ENCODE assay signal across 27 cellular contexts in genomic region chr20:51174536-51174935, GRCh38.
"Had no signal": no experiment of that assay in that cellular context is flagged by ENCODE, and none has a peak within 500 bp of the region (broad histone marks: within the 10 kb centered on the region; RNA-seq: fewer than 3 reads in every experiment).

No MANE protein-coding gene starts in this region.

- H3K4me1 ChIP-seq: SJCRH30 had no signal

- H3K4me2 ChIP-seq: SK-N-SH had no signal

- H3K27ac Mint-ChIP-seq: activated CD4-positive, alpha-beta T cell treated with anti-CD3 and anti-CD28 coated beads, Interleukin-2, amount 10 ng/mL, durations not matched to agents 24 days and 14 days; activated naive CD4-positive, alpha-beta T cell treated with anti-CD3 and anti-CD28 coated beads for 36 hours; activated naive CD8-positive, alpha-beta T cell; activated T-helper 17 cell treated with anti-CD3 and anti-CD28 coated beads, Interleukin-2, amount 50 U/mL, for 72 hours; brain had no signal

- DNase-seq: activated CD4-positive, alpha-beta T cell treated with anti-CD3 and anti-CD28 coated beads, Interleukin-2, amount 10 ng/mL, durations not matched to agents 24 days and 14 days; activated CD4-positive, alpha-beta T cell treated with anti-CD3 and anti-CD28 coated beads, Interleukin-2, amount 50 U/mL, for 48 hours; activated gamma-delta T cell; activated naive CD4-positive, alpha-beta T cell treated with anti-CD3 and anti-CD28 coated beads for 36 hours; activated T-cell treated with anti-CD3 and anti-CD28 coated beads for 4 hours; activated T-cell treated with anti-CD3 and anti-CD28 coated beads, Interleukin-2, amount 50 U/mL, for 48 hours; amygdala; Karpas-422; NCI-H1092 treated with DMSO at 0.1 percent for 48 hours; NCI-H1417 treated with DMSO at 0.1 percent for 48 hours; NCI-H1694; NCI-H2029; NCI-H345; NCI-H510A; NCI-H526 treated with DMSO at 0.1 percent for 48 hours; Right ventricle myocardium superior; RPMI8226; SJCRH30; SK-N-SH; T-helper 1 cell; WERI-Rb-1 had no signal

- H3K36me3 ChIP-seq: SJCRH30, WERI-Rb-1 had no signal

- ATAC-seq: activated CD4-positive, CD25-positive, alpha-beta regulatory T cell treated with anti-CD3 and anti-CD28 coated beads, Interleukin-2, amount 50 U/mL, for 24 hours; activated T-helper 17 cell treated with anti-CD3 and anti-CD28 coated beads, Interleukin-2, amount 50 U/mL, for 72 hours; K562 had no signal

- H3K9me3 Mint-ChIP-seq: activated CD4-positive, alpha-beta T cell treated with anti-CD3 and anti-CD28 coated beads, Interleukin-2, amount 10 ng/mL, durations not matched to agents 24 days and 14 days; activated naive CD4-positive, alpha-beta T cell treated with anti-CD3 and anti-CD28 coated beads for 36 hours; activated T-helper 17 cell treated with anti-CD3 and anti-CD28 coated beads, Interleukin-2, amount 50 U/mL, for 72 hours; central memory CD8-positive, alpha-beta T cell had no signal

- H3K27ac ChIP-seq: SJCRH30, WERI-Rb-1 had no signal

- H3K4me3 Mint-ChIP-seq: activated CD4-positive, alpha-beta T cell treated with anti-CD3 and anti-CD28 coated beads, Interleukin-2, amount 10 ng/mL, durations not matched to agents 24 days and 14 days; activated naive CD4-positive, alpha-beta T cell treated with anti-CD3 and anti-CD28 coated beads for 36 hours; activated naive CD8-positive, alpha-beta T cell; activated T-helper 17 cell treated with anti-CD3 and anti-CD28 coated beads, Interleukin-2, amount 50 U/mL, for 72 hours; brain; central memory CD8-positive, alpha-beta T cell had no signal

- H3K9me2 ChIP-seq: SK-N-SH had no signal

- H3K36me3 Mint-ChIP-seq: activated naive CD8-positive, alpha-beta T cell; brain had no signal

- H3K4me1 Mint-ChIP-seq: activated CD4-positive, alpha-beta T cell treated with anti-CD3 and anti-CD28 coated beads, Interleukin-2, amount 10 ng/mL, durations not matched to agents 24 days and 14 days; activated T-helper 17 cell treated with anti-CD3 and anti-CD28 coated beads, Interleukin-2, amount 50 U/mL, for 72 hours; central memory CD8-positive, alpha-beta T cell had no signal

- H3K9me3 ChIP-seq: SJCRH30, SK-N-SH had no signal

- H3K4me3 ChIP-seq: K562, SJCRH30 had no signal

- H3K9ac ChIP-seq: SK-N-SH had no signal
